12 cellular contexts compared by ENCODE assay signal in the genomic region with DNA sequence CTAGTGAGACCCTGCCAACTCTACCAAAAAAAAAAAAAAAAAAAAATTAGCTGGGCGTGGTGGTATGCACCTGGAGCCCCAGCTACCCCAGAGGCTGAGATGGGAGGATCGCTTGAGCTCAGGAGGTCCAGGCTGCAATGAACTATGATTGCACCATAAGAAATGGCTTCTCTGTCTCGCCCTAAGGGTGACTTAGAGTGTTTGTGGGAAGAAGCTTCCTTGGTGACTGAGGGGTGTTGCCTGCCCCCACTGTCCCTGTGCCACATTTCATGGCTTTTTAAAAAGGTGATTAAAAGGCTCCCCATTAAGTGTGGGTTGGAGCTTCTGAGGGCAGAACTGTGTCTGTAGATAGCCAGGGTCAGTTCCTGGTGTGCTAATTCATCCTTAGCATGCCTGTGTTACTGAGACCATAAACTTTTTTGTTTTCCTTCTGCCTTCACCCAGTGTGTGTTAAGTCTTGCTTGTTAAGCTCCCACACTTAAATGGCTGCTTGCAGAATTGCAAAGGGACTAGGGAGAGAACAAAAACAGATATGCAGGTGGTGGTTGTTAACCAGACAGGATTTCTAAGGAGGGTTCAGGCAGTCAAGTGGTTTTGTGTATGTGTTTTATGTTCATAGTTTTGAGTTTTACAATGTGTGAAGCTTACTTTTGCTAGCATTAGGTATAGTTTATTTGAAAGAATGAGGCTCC. TPM values are rescaled to one million over a fixed set of nuclear protein-coding genes. Genes with fewer than 3 reads are reported as not detected.
A peak's percentile ranks its signal among the peaks of the same experiment; 100 is the strongest.
DNase-seq lines count a peak whose midpoint lies in the region; ATAC-seq and TF ChIP-seq lines count a peak whose summit lies in the region.
"Had no signal": no experiment of that assay in that cellular context is flagged by ENCODE, and none has a peak within 500 bp of the region (broad histone marks: within the 10 kb centered on the region; RNA-seq: fewer than 3 reads in every experiment).

No MANE protein-coding gene starts in this region.

- no peak for ATAC-seq in GM21529 (IDR thresholded peaks at IDR 0.05; ENCODE audit: unreplicated experiment)

- WGBS in H9 (ENCODE audit: extremely low coverage, insufficient read length, low lambda C conversion rate), result no CpG with 5 or more reads among the region's 3 CpGs
- 71 to 83% methylated on average over 3 of the region's 3 CpGs for WGBS in mesodermal cell (ENCODE audit: insufficient coverage in 2 of 2), 2 experiments

- peaks cover 46% of the 10 kb centered on the region for H3K4me1 ChIP-seq in Caco-2
- H3K4me1 ChIP-seq in H9 (ENCODE audit: insufficient read depth, low read length), result peaks cover 8% of the 10 kb centered on the region; the same call in 1 of the 2 replicates
- peaks cover 9% of the 10 kb centered on the region for H3K4me1 ChIP-seq in mesodermal cell (ENCODE audit: control insufficient read depth, insufficient read depth, low read length, poor library complexity, severe bottlenecking)
- peaks cover 0 to 40% (median 8%) of the 10 kb centered on the region in 4 donors for H3K4me1 ChIP-seq in tibial artery

- H3T11ph ChIP-seq in H9 (ENCODE audit: low read length), result no peak overlapping the region

- no peaks in the 10 kb centered on the region for H3K36me3 ChIP-seq in Caco-2 (ENCODE audit: control insufficient read depth, insufficient read depth, low read length)
- no peaks in the 10 kb centered on the region for H3K36me3 ChIP-seq in mesodermal cell (ENCODE audit: control insufficient read depth, insufficient read depth, low read length)
- no peaks in the 10 kb centered on the region for H3K36me3 ChIP-seq in tibial artery
- H3K36me3 ChIP-seq: neutrophil had no signal

- no peaks in the 10 kb centered on the region; the same call in 1 of the 2 replicates for H3K79me2 ChIP-seq in H9 (ENCODE audit: insufficient read depth, low read length)

- H2BK120ac ChIP-seq in H9 (ENCODE audit: low read depth, low read length, poor library complexity, severe bottlenecking), result no peak overlapping the region

- no peak overlapping the region for H3K18ac ChIP-seq in H9 (ENCODE audit: insufficient read length, low read depth, low read length)

- POLR2A ChIA-PET in Caco-2 (lab: Charles Lee), result interaction anchor here (0.6 to 1.2 kb wide), 2 partner anchors 14 to 547 kb away, joined by 3 to 4 read pairs; partner anchors contain the start of gene CERS6

- H3K27me3 Mint-ChIP-seq in Caco-2 (ENCODE audit: insufficient read depth, unreplicated experiment) (no peaks in the 10 kb centered on the region), H9 (ENCODE audit: low read depth) (no peaks in the 10 kb centered on the region; the same call in 1 of the 2 replicates)

- no peak overlapping the region for H2AFZ ChIP-seq in H9 (ENCODE audit: low read length)

- H3K79me1 ChIP-seq in H9 (ENCODE audit: insufficient read depth, low read depth, low read length, poor library complexity, severe bottlenecking), result peaks cover 4% of the 10 kb centered on the region

- H3K56ac ChIP-seq in H9 (ENCODE audit: insufficient read length, low read depth, low read length), result no peak overlapping the region

- H3K27me3 ChIP-seq in Caco-2 (replicated peaks; ENCODE audit: control insufficient read depth, insufficient read depth, low read length) (no peaks in the 10 kb centered on the region), H9 (ENCODE audit: insufficient read depth, low read length) (no peaks in the 10 kb centered on the region), tibial artery (no peaks in the 10 kb centered on the region)
- H3K27me3 ChIP-seq: neutrophil had no signal

- TF ChIP-seq CTCF in Caco-2 (IDR thresholded peaks at IDR 0.05; ENCODE audit: insufficient read depth in 1 of 2, low read depth in 1 of 2, low read length in 1 of 2, severe bottlenecking in 1 of 2, unreplicated experiment in 1 of 2) (no peak), H9 (conservative IDR thresholded peaks at IDR 0.05) (no peak), tibial artery (IDR thresholded peaks at IDR 0.05) (no peak)

- no peak overlapping the region for H2AK5ac ChIP-seq in H9 (ENCODE audit: insufficient read length, low read length)

- H3K9ac ChIP-seq in H9 (ENCODE audit: extremely low read depth, insufficient read length, low read length), result no peak overlapping the region

- H2BK12ac ChIP-seq in H9 (ENCODE audit: insufficient read length, low read depth, low read length), result no peak overlapping the region

- BruUV-seq in Caco-2 (replicated peaks; lab: Mats Ljungman, UMichigan), result no TSS peak

- DNase-seq in Caco-2 (no peak), H9 (no peak), OCI-M1 (lab: John Stamatoyannopoulos, UW) (peak; percentile 25), tibial artery (no peak), dedifferentiated amniotic fluid mesenchymal stem cell (ENCODE audit: extremely low spot score) (no peak), GM03348 (ENCODE audit: low spot score) (no peak)
- DNase-seq: stimulated activated CD4-positive, alpha-beta T cell treated with anti-CD3 and anti-CD28 coated beads, Interleukin-15, amount 100 ng/mL, for 24 hours; stimulated activated naive CD4-positive, alpha-beta T cell had no signal

- H2BK15ac ChIP-seq in H9 (ENCODE audit: low read depth, low read length), result no peak overlapping the region

- H4K20me1 ChIP-seq in H9 (ENCODE audit: control insufficient read depth, insufficient read depth, insufficient read length), result no peaks in the 10 kb centered on the region

- H3K9me3 ChIP-seq in Caco-2 (no peaks in the 10 kb centered on the region), H9 (ENCODE audit: control insufficient read depth, low read depth, low read length) (no peaks in the 10 kb centered on the region), mesodermal cell (ENCODE audit: control insufficient read depth, low read length) (no peaks in the 10 kb centered on the region), tibial artery (no peaks in the 10 kb centered on the region)
- H3K9me3 ChIP-seq: neutrophil had no signal

- H3K4me3 Mint-ChIP-seq in Caco-2 (ENCODE audit: unreplicated experiment), result no peak overlapping the region
- no peak overlapping the region; a peak in 1 of 5 replicates for H3K4me3 Mint-ChIP-seq in H9

- H3K4me3 ChIP-seq in Caco-2 (ENCODE audit: low read depth, low read length), result no peak overlapping the region
- no peak overlapping the region for H3K4me3 ChIP-seq in mesodermal cell (ENCODE audit: extremely low read depth, insufficient read depth, low read length, poor library complexity, severe bottlenecking)
- no peak overlapping the region for H3K4me3 ChIP-seq in tibial artery

- H2BK5ac ChIP-seq in H9 (ENCODE audit: insufficient read length, low read length), result no peak overlapping the region

- H3K36me3 Mint-ChIP-seq in Caco-2 (ENCODE audit: insufficient read depth, unreplicated experiment), result no peaks in the 10 kb centered on the region
- no peaks in the 10 kb centered on the region for H3K36me3 Mint-ChIP-seq in H9 (ENCODE audit: insufficient read depth in 1 of 3, low read depth in 3 of 3)

- no peaks in the 10 kb centered on the region for H3K23me2 ChIP-seq in H9 (ENCODE audit: insufficient read length, low read depth, low read length, poor library complexity, severe bottlenecking)

- H3K14ac ChIP-seq in H9 (ENCODE audit: insufficient read depth, low read length), result no peak overlapping the region

- no peak overlapping the region for H4K91ac ChIP-seq in H9 (ENCODE audit: insufficient read length, low read depth, low read length)

- peak overlapping the region; percentile 26 for H3K27ac Mint-ChIP-seq in Caco-2 (ENCODE audit: unreplicated experiment)
- H3K27ac Mint-ChIP-seq in H9, result peak overlapping the region in 2 of 3 experiments; percentile 36 to 52; a peak in 3 of 7 replicates

- H3K4me1 Mint-ChIP-seq in Caco-2 (ENCODE audit: low read depth, unreplicated experiment) (peaks cover 72% of the 10 kb centered on the region), H9 (peaks cover 62 to 66% of the 10 kb centered on the region in 2 experiments)

- CTCF ChIA-PET in Caco-2 (lab: Charles Lee), result no interaction called here

- H3K23ac ChIP-seq in H9 (ENCODE audit: insufficient read length, low read depth, low read length), result no peak overlapping the region

- H3K9me3 Mint-ChIP-seq in Caco-2 (ENCODE audit: unreplicated experiment) (peaks cover 11% of the 10 kb centered on the region), H9 (no peaks in the 10 kb centered on the region)

- intact Hi-C loops in Caco-2 (cut with micrococcal nuclease; ENCODE audit: unreplicated experiment) (no loop called here), tibial artery (cut with DNase I; ENCODE audit: low total_unique reads) (no loop called here)

- no peak overlapping the region for H4K5ac ChIP-seq in H9 (ENCODE audit: insufficient read length, low read depth, low read length)

- H4K8ac ChIP-seq in H9 (replicated peaks; ENCODE audit: insufficient read length, low read depth, low read length), result no peak overlapping the region

- H2BK20ac ChIP-seq in H9 (ENCODE audit: low read depth, low read length, poor library complexity, severe bottlenecking), result no peak overlapping the region

- H3K27ac ChIP-seq in H9 (ENCODE audit: insufficient read length, low read depth, low read length) (no peak overlapping the region), mesodermal cell (ENCODE audit: low read depth, low read length, severe bottlenecking) (peak overlapping the region; percentile 62), tibial artery (no peak overlapping the region)
- H3K27ac ChIP-seq: RWPE1 had no signal

- no peak overlapping the region for H3K4me2 ChIP-seq in H9 (ENCODE audit: insufficient read depth, insufficient read length, low read length)

- H3K4ac ChIP-seq in H9 (ENCODE audit: low read depth, low read length), result no peak overlapping the region

RNA-seq across cellular contexts. Expression of gene CERS6, which starts 14.3 kb away (rescaled TPM):
- total RNA-seq in Caco-2 (2022) (32.7 and 35.5 TPM in 2 replicates), H9 (2021) (17.5 and 17.7 TPM in 2 replicates)
- polyA plus RNA-seq in mesodermal cell (2013, experiment 1 of 2), result 23.7 TPM
- polyA plus RNA-seq in mesodermal cell (2013, experiment 2 of 2), result 24.6 TPM
